Comparison of ENCODE assay signal across 9 cellular contexts in the genomic region with DNA sequence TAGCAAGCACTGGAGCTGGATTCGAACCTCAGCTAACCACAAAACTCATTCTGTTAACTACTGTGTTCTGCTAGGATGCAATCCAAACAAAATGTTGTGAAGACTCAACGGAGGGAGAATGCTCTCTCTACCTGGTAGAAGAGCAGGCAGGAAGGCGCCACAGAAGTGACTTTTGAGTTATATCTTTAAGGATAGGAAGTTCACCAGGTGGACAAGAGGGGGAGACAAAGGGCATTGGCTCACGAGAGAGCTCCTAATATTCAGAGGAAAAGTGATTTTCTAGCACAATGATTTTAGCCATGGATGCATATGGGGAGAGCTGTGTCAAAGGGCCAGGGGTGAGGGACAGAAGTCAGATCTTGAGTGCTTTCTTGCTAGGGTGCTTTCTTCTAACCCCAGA.
DNase-seq lines count a peak whose midpoint lies in the region; ATAC-seq, FAIRE-seq and TF ChIP-seq lines count a peak whose summit lies in the region.
"Had no signal": no experiment of that assay in that cellular context is flagged by ENCODE, and none has a peak within 500 bp of the region (broad histone marks: within the 10 kb centered on the region; RNA-seq: fewer than 3 reads in every experiment).

No MANE protein-coding gene starts in this region.

- H3K4me3 Mint-ChIP-seq in Calu3 (ENCODE audit: low read depth, unreplicated experiment) (no peak overlapping the region), H9 (no peak overlapping the region)
- H3K4me3 Mint-ChIP-seq: effector memory CD8-positive, alpha-beta T cell had no signal

- H3K4me1 ChIP-seq in H9 (ENCODE audit: insufficient read depth, low read length) (no peaks in the 10 kb centered on the region), adipocyte (ENCODE audit: control insufficient read depth, insufficient read depth, low read length) (no peaks in the 10 kb centered on the region), HepG2 (ENCODE audit: insufficient read depth, low read length) (no peaks in the 10 kb centered on the region)

- no peak overlapping the region for H3K14ac ChIP-seq in H9 (ENCODE audit: insufficient read depth, low read length)

- H3K18ac ChIP-seq in H9 (ENCODE audit: insufficient read length, low read depth, low read length) = no peak overlapping the region

- no peaks in the 10 kb centered on the region for H3K79me1 ChIP-seq in H9 (ENCODE audit: insufficient read depth, low read depth, low read length, poor library complexity, severe bottlenecking)

- no peak overlapping the region for H2BK5ac ChIP-seq in H9 (ENCODE audit: insufficient read length, low read length)

- H3K4me1 Mint-ChIP-seq in Calu3 (ENCODE audit: low read depth, unreplicated experiment) = no peaks in the 10 kb centered on the region
- no peaks in the 10 kb centered on the region for H3K4me1 Mint-ChIP-seq in H9

- no peak overlapping the region for H2BK20ac ChIP-seq in H9 (ENCODE audit: low read depth, low read length, poor library complexity, severe bottlenecking)

- H3K9me3 Mint-ChIP-seq in Calu3 (ENCODE audit: low read depth, unreplicated experiment) (no peaks in the 10 kb centered on the region), H9 (no peaks in the 10 kb centered on the region; a peak in 1 of 5 replicates)
- H3K9me3 Mint-ChIP-seq: effector memory CD8-positive, alpha-beta T cell had no signal

- H2BK15ac ChIP-seq in H9 (ENCODE audit: low read depth, low read length) = no peak overlapping the region

- no peak overlapping the region for H3K56ac ChIP-seq in H9 (ENCODE audit: insufficient read length, low read depth, low read length)

- H3K4me2 ChIP-seq in H9 (ENCODE audit: insufficient read depth, insufficient read length, low read length) (no peak overlapping the region), HepG2 (ENCODE audit: low read depth, low read length) (no peak overlapping the region)

- no peaks in the 10 kb centered on the region for H3K36me3 Mint-ChIP-seq in Calu3 (ENCODE audit: insufficient read depth, unreplicated experiment)
- H3K36me3 Mint-ChIP-seq in H9 (ENCODE audit: insufficient read depth in 1 of 3, low read depth in 3 of 3) = no peaks in the 10 kb centered on the region

- DNase-seq in Calu3 (peak; percentile 33), H9 (peak; percentile 32), adipocyte (ENCODE audit: low read depth) (peak; percentile 43), HepG2 (ENCODE audit: low spot score) (peak; percentile 41), sciatic nerve (ENCODE audit: low spot score) (no peak)
- no peak for DNase-seq in stimulated activated naive CD4-positive, alpha-beta T cell (lab: John Stamatoyannopoulos, UW)
- DNase-seq in activated effector memory CD4-positive, alpha-beta T cell treated with Interleukin-2 at 50 U/mL for 16 hours = no peak
- DNase-seq in activated effector memory CD4-positive, alpha-beta T cell treated with anti-CD3 and anti-CD28 coated beads, Interleukin-2, amount 50 U/mL, for 16 hours = no peak

- intact Hi-C loops in Calu3 (cut with micrococcal nuclease; ENCODE audit: unreplicated experiment) (loop anchor here (2.0 to 5.0 kb wide), 2 partner anchors 150 to 165 kb away; no protein-coding TSS in a partner anchor), HepG2 (cut with micrococcal nuclease; ENCODE audit: unreplicated experiment) (loop anchor here (1.0 kb wide), 2 partner anchors 149 to 166 kb away; no protein-coding TSS in a partner anchor), sciatic nerve (cut with DNase I) (no loop called here)

- H2AK5ac ChIP-seq in H9 (ENCODE audit: insufficient read length, low read length) = no peak overlapping the region

- TF ChIP-seq POLR2A in HepG2 (IDR thresholded peaks at IDR 0.05; ENCODE audit: insufficient read depth in 1 of 2, low read depth in 2 of 2, low read length in 2 of 2) = no peak

- WGBS in H9 (ENCODE audit: extremely low coverage, insufficient read length, low lambda C conversion rate) = no CpG with 5 or more reads among the region's 4 CpGs
- WGBS in HepG2 (ENCODE audit: low lambda C conversion rate) = under 1% methylated on average over 4 of the region's 4 CpGs

- no peak overlapping the region for H3K9ac ChIP-seq in H9 (ENCODE audit: extremely low read depth, insufficient read length, low read length)
- H3K9ac ChIP-seq in adipocyte (ENCODE audit: low read length) = no peak overlapping the region
- no peak overlapping the region for H3K9ac ChIP-seq in HepG2 (ENCODE audit: insufficient read depth, low read depth, low read length)

- POLR2A ChIA-PET in HepG2 (lab: Yijun Ruan, JAX) = no interaction called here

- H4K20me1 ChIP-seq in H9 (ENCODE audit: control insufficient read depth, insufficient read depth, insufficient read length) = no peaks in the 10 kb centered on the region
- H4K20me1 ChIP-seq in HepG2 (ENCODE audit: insufficient read depth, low read length) = no peaks in the 10 kb centered on the region

- H3K9me3 ChIP-seq in H9 (ENCODE audit: control insufficient read depth, low read depth, low read length) = no peaks in the 10 kb centered on the region
- peaks cover 5% of the 10 kb centered on the region for H3K9me3 ChIP-seq in adipocyte (ENCODE audit: control insufficient read depth, low read length)
- no peaks in the 10 kb centered on the region for H3K9me3 ChIP-seq in HepG2 (ENCODE audit: low read length)

- no peak overlapping the region for H4K91ac ChIP-seq in H9 (ENCODE audit: insufficient read length, low read depth, low read length)

- H2BK120ac ChIP-seq in H9 (ENCODE audit: low read depth, low read length, poor library complexity, severe bottlenecking) = no peak overlapping the region

- TF ChIP-seq RAD21 in HepG2 (CRISPR knock-in tag; IDR thresholded peaks at IDR 0.05) = no peak

- no peak overlapping the region for H3K4me3 ChIP-seq in adipocyte (ENCODE audit: low read length)
- H3K4me3 ChIP-seq in HepG2 (replicated peaks in 1 of 3; ENCODE audit: insufficient read depth in 1 of 3, low read depth in 2 of 3, low read length in 3 of 3) = no peak overlapping the region

- CTCF ChIA-PET in Calu3 (lab: Charles Lee) (interaction anchor here (0.7 to 1.4 kb wide), 7 partner anchors 14 to 359 kb away, joined by 3 to 14 read pairs (median 3); no protein-coding TSS in a partner anchor), HepG2 (lab: Yijun Ruan, JAX; ENCODE audit: low intra/inter-chr PET ratio, low total read pairs) (interaction anchor here (2.0 to 2.2 kb wide), 2 partner anchors 148 to 165 kb away, joined by 11 to 16 read pairs; no protein-coding TSS in a partner anchor)

- no peak overlapping the region for H2BK12ac ChIP-seq in H9 (ENCODE audit: insufficient read length, low read depth, low read length)

- H3K27ac ChIP-seq in H9 (ENCODE audit: insufficient read length, low read depth, low read length) (no peak overlapping the region), HepG2 (ENCODE audit: extremely low read length, insufficient read depth, low read length) (no peak overlapping the region)

- BruUV-seq in Calu3 (replicated peaks; lab: Mats Ljungman, UMichigan) = no TSS peak
- BruUV-seq in HepG2 (replicated peaks; lab: Mats Ljungman, UMichigan) = no TSS peak

- no peak overlapping the region for H3T11ph ChIP-seq in H9 (ENCODE audit: low read length)

- no peak overlapping the region for H4K5ac ChIP-seq in H9 (ENCODE audit: insufficient read length, low read depth, low read length)

- no peak overlapping the region for H4K8ac ChIP-seq in H9 (replicated peaks; ENCODE audit: insufficient read length, low read depth, low read length)

- no peaks in the 10 kb centered on the region for H3K36me3 ChIP-seq in adipocyte (ENCODE audit: control insufficient read depth, insufficient read depth, low read length, severe bottlenecking)
- H3K36me3 ChIP-seq in HepG2 (replicated peaks in 1 of 2; ENCODE audit: control insufficient read depth in 1 of 2, insufficient read depth in 2 of 2, low read length in 2 of 2) = no peaks in the 10 kb centered on the region

- H2AFZ ChIP-seq in H9 (ENCODE audit: low read length) = no peak overlapping the region
- H2AFZ ChIP-seq in HepG2 (ENCODE audit: low read length) = no peak overlapping the region

- H3K79me2 ChIP-seq in H9 (ENCODE audit: insufficient read depth, low read length) (no peaks in the 10 kb centered on the region), HepG2 (ENCODE audit: insufficient read depth, low read length) (no peaks in the 10 kb centered on the region)

- H3K27me3 Mint-ChIP-seq in Calu3 (ENCODE audit: unreplicated experiment) (peaks cover 71% of the 10 kb centered on the region), H9 (ENCODE audit: low read depth) (no peaks in the 10 kb centered on the region; the same call in none of the 2 replicates)

- no peaks in the 10 kb centered on the region for H3K23me2 ChIP-seq in H9 (ENCODE audit: insufficient read length, low read depth, low read length, poor library complexity, severe bottlenecking)

- TF ChIP-seq CTCF in Calu3 (IDR thresholded peaks at IDR 0.05; ENCODE audit: unreplicated experiment) (peak; percentile 68), H9 (conservative IDR thresholded peaks at IDR 0.05) (peak; percentile 75), HepG2 (CRISPR knock-in tag; IDR thresholded peaks at IDR 0.05) (peak; percentile 68)

- no peak overlapping the region for H3K27ac Mint-ChIP-seq in Calu3 (ENCODE audit: unreplicated experiment)
- no peak overlapping the region for H3K27ac Mint-ChIP-seq in H9
- H3K27ac Mint-ChIP-seq: effector memory CD8-positive, alpha-beta T cell had no signal

- ATAC-seq in HepG2 (peak; percentile 87), sciatic nerve (no peak)
- ATAC-seq: effector memory CD8-positive, alpha-beta T cell had no signal

- TF ChIP-seq EP300 in HepG2 (IDR thresholded peaks at IDR 0.05; ENCODE audit: low read depth in 2 of 2, low read length in 2 of 2) = no peak
- TF ChIP-seq EP300 in HepG2 (CRISPR knock-in tag; IDR thresholded peaks at IDR 0.05; ENCODE audit: borderline replicate concordance) = no peak

- H3K4ac ChIP-seq in H9 (ENCODE audit: low read depth, low read length) = no peak overlapping the region

- H3K27me3 ChIP-seq in H9 (ENCODE audit: insufficient read depth, low read length) (no peaks in the 10 kb centered on the region), adipocyte (replicated peaks; ENCODE audit: control insufficient read depth, insufficient read depth, low read length) (peaks cover 26% of the 10 kb centered on the region), HepG2 (ENCODE audit: control insufficient read depth in 1 of 2, insufficient read depth in 2 of 2, low read length in 2 of 2) (no peaks in the 10 kb centered on the region)

- in situ Hi-C loops in HepG2 (cut with HindIII; ENCODE audit: extremely low pct_ligation_motif_present, low pct_unique_long_range_greater_than_20kb) = no loop called here

- FAIRE-seq in HepG2 (lab: Jason Lieb, UNC) = peak; percentile 93

- no peak overlapping the region for H3K23ac ChIP-seq in H9 (ENCODE audit: insufficient read length, low read depth, low read length)

TF ChIP-seq in HepG2, 621 proteins besides CTCF, POLR2A, EP300 and RAD21 (continues in another document):
- TF ChIP-seq, protein P1, sequence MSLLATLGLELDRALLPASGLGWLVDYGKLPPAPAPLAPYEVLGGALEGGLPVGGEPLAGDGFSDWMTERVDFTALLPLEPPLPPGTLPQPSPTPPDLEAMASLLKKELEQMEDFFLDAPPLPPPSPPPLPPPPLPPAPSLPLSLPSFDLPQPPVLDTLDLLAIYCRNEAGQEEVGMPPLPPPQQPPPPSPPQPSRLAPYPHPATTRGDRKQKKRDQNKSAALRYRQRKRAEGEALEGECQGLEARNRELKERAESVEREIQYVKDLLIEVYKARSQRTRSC (CRISPR knock-in tag; IDR thresholded peaks at IDR 0.05; ENCODE audit: low read depth) = no peak

Comparison
In these comparisons a context has a peak if more than half of its experiments do, and no peak if none do; other contexts are left out.
1. DNase-seq: peak in Calu3 (single experiment), H9 (single experiment), adipocyte (single experiment) and HepG2 (single experiment); none in stimulated activated naive CD4-positive, alpha-beta T cell (0 of 6), sciatic nerve (single experiment), activated effector memory CD4-positive, alpha-beta T cell treated with Interleukin-2 at 50 U/mL for 16 hours (single experiment) and activated effector memory CD4-positive, alpha-beta T cell treated with anti-CD3 and anti-CD28 coated beads, Interleukin-2, amount 50 U/mL, for 16 hours (single experiment).
2. Peak in every context shown above with its lines, with median percentiles within 50 percentile points of each other: CTCF ChIP-seq.